ENCODE assay signal across 1 cellular context in the genomic region with DNA sequence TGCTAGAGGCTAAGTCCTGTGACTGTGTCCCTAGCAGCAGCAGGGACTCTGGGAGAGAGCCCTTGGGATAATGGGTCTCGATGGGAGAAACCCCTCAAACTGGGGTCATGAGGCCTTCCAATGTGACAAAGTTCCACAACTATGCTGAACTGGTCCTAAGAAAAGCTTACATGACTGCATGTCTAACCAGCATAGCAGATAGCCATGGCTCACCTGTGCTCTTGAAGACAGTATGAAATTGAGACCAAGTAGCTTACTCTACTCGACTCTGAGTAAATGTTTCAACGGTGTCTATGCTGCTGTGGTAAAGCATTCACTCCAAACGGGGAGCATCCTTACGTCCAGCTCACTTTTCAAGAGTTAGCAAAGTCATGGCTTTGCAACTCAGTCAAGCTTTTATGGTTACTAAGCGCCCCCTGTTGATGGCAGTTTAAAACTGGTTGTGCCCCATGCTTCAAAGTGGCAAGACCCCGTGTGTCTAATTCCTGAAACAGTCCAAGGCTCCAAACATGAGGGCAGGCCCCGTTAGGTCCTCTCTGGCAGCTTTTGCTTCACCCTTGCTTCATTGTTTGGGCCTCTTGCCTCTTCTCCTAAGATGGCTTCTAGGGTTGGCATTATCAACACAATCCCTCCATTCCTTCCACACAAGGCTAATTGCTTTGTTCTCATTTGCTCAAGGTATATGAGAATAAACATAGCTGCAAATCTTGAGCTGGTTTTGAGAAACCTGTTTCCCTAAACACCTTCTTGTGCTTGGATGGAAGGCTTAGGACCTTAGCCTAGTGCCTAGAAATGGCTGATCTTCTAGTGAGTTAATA.
TF ChIP-seq lines count a peak whose summit lies in the region.

No MANE protein-coding gene starts in this region.

TF ChIP-seq in WTC11, 78 proteins besides CTCF, POLR2A, EP300 and RAD21 (continued from another document):
- TF ChIP-seq, protein P1, sequence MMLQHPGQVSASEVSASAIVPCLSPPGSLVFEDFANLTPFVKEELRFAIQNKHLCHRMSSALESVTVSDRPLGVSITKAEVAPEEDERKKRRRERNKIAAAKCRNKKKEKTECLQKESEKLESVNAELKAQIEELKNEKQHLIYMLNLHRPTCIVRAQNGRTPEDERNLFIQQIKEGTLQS (CRISPR knock-in tag; conservative IDR thresholded peaks at IDR 0.05) = no peak
- TF ChIP-seq, protein P2, sequence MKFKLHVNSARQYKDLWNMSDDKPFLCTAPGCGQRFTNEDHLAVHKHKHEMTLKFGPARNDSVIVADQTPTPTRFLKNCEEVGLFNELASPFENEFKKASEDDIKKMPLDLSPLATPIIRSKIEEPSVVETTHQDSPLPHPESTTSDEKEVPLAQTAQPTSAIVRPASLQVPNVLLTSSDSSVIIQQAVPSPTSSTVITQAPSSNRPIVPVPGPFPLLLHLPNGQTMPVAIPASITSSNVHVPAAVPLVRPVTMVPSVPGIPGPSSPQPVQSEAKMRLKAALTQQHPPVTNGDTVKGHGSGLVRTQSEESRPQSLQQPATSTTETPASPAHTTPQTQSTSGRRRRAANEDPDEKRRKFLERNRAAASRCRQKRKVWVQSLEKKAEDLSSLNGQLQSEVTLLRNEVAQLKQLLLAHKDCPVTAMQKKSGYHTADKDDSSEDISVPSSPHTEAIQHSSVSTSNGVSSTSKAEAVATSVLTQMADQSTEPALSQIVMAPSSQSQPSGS (CRISPR knock-in tag; IDR thresholded peaks at IDR 0.05; ENCODE audit: borderline replicate concordance, low read depth) = no peak
- no peak for TF ChIP-seq NFATC4 (CRISPR knock-in tag; IDR thresholded peaks at IDR 0.05)
- no peak for TF ChIP-seq ZNF396 (CRISPR knock-in tag; IDR thresholded peaks at IDR 0.05; ENCODE audit: borderline replicate concordance)
- no peak for TF ChIP-seq TEAD1 (CRISPR knock-in tag; IDR thresholded peaks at IDR 0.05)
- TF ChIP-seq FOXP1 (CRISPR knock-in tag; IDR thresholded peaks at IDR 0.05; ENCODE audit: borderline replicate concordance) = no peak
- TF ChIP-seq ELF4 (CRISPR knock-in tag; IDR thresholded peaks at IDR 0.05; ENCODE audit: low read depth) = no peak
- no peak for TF ChIP-seq KAT7 (CRISPR knock-in tag; IDR thresholded peaks at IDR 0.05; ENCODE audit: borderline replicate concordance)
- TF ChIP-seq, protein P3, sequence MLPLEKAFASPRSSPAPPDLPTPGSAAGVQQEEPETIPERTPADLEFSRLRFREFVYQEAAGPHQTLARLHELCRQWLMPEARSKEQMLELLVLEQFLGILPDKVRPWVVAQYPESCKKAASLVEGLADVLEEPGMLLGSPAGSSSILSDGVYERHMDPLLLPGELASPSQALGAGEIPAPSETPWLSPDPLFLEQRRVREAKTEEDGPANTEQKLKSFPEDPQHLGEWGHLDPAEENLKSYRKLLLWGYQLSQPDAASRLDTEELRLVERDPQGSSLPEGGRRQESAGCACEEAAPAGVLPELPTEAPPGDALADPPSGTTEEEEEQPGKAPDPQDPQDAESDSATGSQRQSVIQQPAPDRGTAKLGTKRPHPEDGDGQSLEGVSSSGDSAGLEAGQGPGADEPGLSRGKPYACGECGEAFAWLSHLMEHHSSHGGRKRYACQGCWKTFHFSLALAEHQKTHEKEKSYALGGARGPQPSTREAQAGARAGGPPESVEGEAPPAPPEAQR (CRISPR knock-in tag; IDR thresholded peaks at IDR 0.05) = no peak
- TF ChIP-seq ESRRA (CRISPR knock-in tag; IDR thresholded peaks at IDR 0.05; ENCODE audit: borderline replicate concordance) = no peak
